Comparison of ENCODE assay signal across 8 cellular contexts in genomic region chr7:24756989-24757798, GRCh38. TPM values are rescaled to one million over a fixed set of nuclear protein-coding genes. Genes with fewer than 3 reads are reported as not detected.
A peak's percentile ranks its signal among the peaks of the same experiment; 100 is the strongest.
DNase-seq lines count a peak whose midpoint lies in the region; ATAC-seq, FAIRE-seq and TF ChIP-seq lines count a peak whose summit lies in the region.

GSDME (minus strand) TSS chr7:24757464; CDS start chr7:24749774, 7,690 bp downstream.

- TF ChIP-seq RAD21 in GM12878 (IDR thresholded peaks at IDR 0.05; ENCODE audit: insufficient read depth, low read depth, low read length): no peak

- TF ChIP-seq POLR2A in GM12878 (IDR thresholded peaks at IDR 0.05; ENCODE audit: low read depth, low read length): peak; percentile 60; the same call in 1 of the 2 replicates

- TF ChIP-seq EP300 in GM12878 (IDR thresholded peaks at IDR 0.05; ENCODE audit: borderline replicate concordance in 1 of 2, control insufficient read depth in 1 of 2, low read depth in 2 of 2, low read length in 2 of 2): no peak

- no TSS peak for BruUV-seq in GM12878 (replicated peaks; lab: Mats Ljungman, UMichigan)

- POLR2A ChIA-PET in BJ (lab: Charles Lee) (no interaction called here), GM12878 (lab: Charles Lee) (interaction anchor here (0.9 kb wide), 1 partner anchor 42 kb away, joined by 3 read pairs; no protein-coding TSS in a partner anchor)

- H2AFZ ChIP-seq in GM12878 (ENCODE audit: control insufficient read depth, low read depth, low read length): peak within 1 kb of the TSS; percentile 83

- SMC1A ChIA-PET in GM12878 (lab: Charles Lee; ENCODE audit: uncharacterized antibody, unreplicated experiment): interaction anchor here (0.8 to 3.0 kb wide), 8 partner anchors 13 to 350 kb away, joined by 3 to 21 read pairs (median 4); no protein-coding TSS in a partner anchor

- in situ Hi-C loops in GM12878 (cut with MboI): no loop called here

- H3K4me1 ChIP-seq in SJSA1 (replicated peaks) (peaks cover 23% of the 10 kb centered on the region), GM12878 (ENCODE audit: control insufficient read depth, insufficient read depth, low read length) (peaks cover 40% of the 10 kb centered on the region)

- H3K36me3 ChIP-seq in BJ (ENCODE audit: control insufficient read depth, insufficient read depth, low read length) (peaks cover 1% of the 10 kb centered on the region; the same call in 1 of the 2 replicates), SJSA1 (no peaks in the 10 kb centered on the region), GM12878 (ENCODE audit: control insufficient read depth in 2 of 2, insufficient read depth in 2 of 2, low read length in 1 of 2) (no peaks in the 10 kb centered on the region; a peak in 1 of 4 replicates)

- peak within 1 kb of the TSS; percentile 98 for H3K4me2 ChIP-seq in GM12878 (ENCODE audit: control insufficient read depth, insufficient read depth)

- 2% methylated on average over 50 of the region's 89 CpGs for WGBS in GM12878 (ENCODE audit: insufficient coverage, insufficient replicate concordance, low lambda C conversion rate, missing lambda C conversion rate)

- H4K20me1 ChIP-seq in GM12878 (ENCODE audit: control insufficient read depth, insufficient read depth): no peaks in the 10 kb centered on the region

- H3K27ac ChIP-seq in SJSA1: peak within 1 kb of the TSS; percentile 83
- peak within 1 kb of the TSS; percentile 93 for H3K27ac ChIP-seq in GM12878 (ENCODE audit: control insufficient read depth, insufficient read depth)

- peaks cover 47% of the 10 kb centered on the region for H3K79me2 ChIP-seq in GM12878 (ENCODE audit: control insufficient read depth, insufficient read depth, low read length)

- DNase-seq in BJ (ENCODE audit: low read depth) (no peak), SJSA1 (ENCODE audit: low read depth in 1 of 2, low spot score in 2 of 2) (peak; percentile 75), GM12878 (ENCODE audit: low read depth, low spot score) (no peak), hippocampal formation (lab: John Stamatoyannopoulos, UW) (peak; percentile 50 to 78), pulmonary artery endothelial cell (ENCODE audit: low read depth, low spot score) (no peak)

- no peaks in the 10 kb centered on the region for H3K27me3 ChIP-seq in BJ (ENCODE audit: control insufficient read depth, insufficient read depth, low read length)
- H3K27me3 ChIP-seq in SJSA1 (replicated peaks): no peaks in the 10 kb centered on the region
- H3K27me3 ChIP-seq in GM12878 (replicated peaks in 1 of 2; ENCODE audit: control insufficient read depth in 2 of 2, insufficient read depth in 2 of 2, low read length in 1 of 2): no peaks in the 10 kb centered on the region

- ATAC-seq in GM19023 (IDR thresholded peaks at IDR 0.05; ENCODE audit: unreplicated experiment) (peak; percentile 80), HG03103 (IDR thresholded peaks at IDR 0.05; ENCODE audit: low read depth, unreplicated experiment) (peak; percentile 62), GM12878 (peak; percentile 85), HG03565 (IDR thresholded peaks at IDR 0.05; ENCODE audit: unreplicated experiment) (no peak)

- RAD21 ChIA-PET in GM12878 (lab: Charles Lee; ENCODE audit: unreplicated experiment): interaction anchor here (1.1 kb wide), 1 partner anchor 38 kb away, joined by 4 read pairs; no protein-coding TSS in a partner anchor

- H3K9ac ChIP-seq in GM12878 (ENCODE audit: control insufficient read depth, insufficient read depth, low read length): peak within 1 kb of the TSS; percentile 75

- TF ChIP-seq CTCF in BJ (IDR thresholded peaks at IDR 0.05; ENCODE audit: insufficient read depth, low read depth, low read length) (no peak), GM12878 (IDR thresholded peaks at IDR 0.05 in 2 of 3, conservative IDR thresholded peaks at IDR 0.05 in 1 of 3; ENCODE audit: control insufficient read depth in 2 of 3, extremely low read depth in 1 of 3, insufficient read depth in 1 of 3, low read depth in 3 of 3, low read length in 3 of 3) (no peak)

- no peak for FAIRE-seq in GM12878 (lab: Jason Lieb, UNC)

- H3K4me3 ChIP-seq in BJ (ENCODE audit: low read depth, low read length) (peak within 1 kb of the TSS; percentile 73), SJSA1 (peak within 1 kb of the TSS; percentile 77), GM12878 (peak within 1 kb of the TSS; percentile 88)

- CTCF ChIA-PET in BJ (lab: Yijun Ruan, JAX) (interaction anchor here (1.2 to 2.9 kb wide), 3 partner anchors 13 to 55 kb away, joined by 3 to 9 read pairs (median 8); no protein-coding TSS in a partner anchor), GM12878 (lab: Yijun Ruan, JAX) (interaction anchor here (0.8 kb wide), 1 partner anchor 97 kb away, joined by 3 read pairs; no protein-coding TSS in a partner anchor)

- H3K9me3 ChIP-seq in SJSA1 (replicated peaks) (no peaks in the 10 kb centered on the region), GM12878 (replicated peaks; ENCODE audit: control insufficient read depth, insufficient read depth, low read length) (peaks cover 2% of the 10 kb centered on the region)

- intact Hi-C loops in GM12878 (cut with micrococcal nuclease; ENCODE audit: unreplicated experiment): loop anchor here (5.0 kb wide), 1 partner anchor 225 kb away; the partner anchor contains the start of gene OSBPL3

TF ChIP-seq in GM12878, 131 proteins besides CTCF, POLR2A, EP300 and RAD21 (continues in another document):
- TF ChIP-seq SMC3 (IDR thresholded peaks at IDR 0.05; ENCODE audit: borderline replicate concordance, low read length) (no peak), IKZF1 (conservative IDR thresholded peaks at IDR 0.05) (peak; percentile 41; the same call in 1 of the 2 replicates), ZNF687 (IDR thresholded peaks at IDR 0.05) (0 out of 2 replicates have a peak, but pooled peaks have one; percentile 48), TCF3 (IDR thresholded peaks at IDR 0.05; ENCODE audit: borderline replicate concordance, insufficient read depth, low read depth, low read length) (peak; percentile 36; the same call in 1 of the 2 replicates), CHD2 (IDR thresholded peaks at IDR 0.05; ENCODE audit: borderline replicate concordance, low read depth, low read length) (no peak), CBFB (IDR thresholded peaks at IDR 0.05; ENCODE audit: low read depth) (no peak), HDAC2 (IDR thresholded peaks at IDR 0.05) (no peak)

RNA-seq across cellular contexts. Expression of gene GSDME, which starts in this region (rescaled TPM):
- polyA plus RNA-seq in BJ (2011; rRNA removed) (44.3 and 47.2 TPM in 2 replicates), GM12878 (2011; rRNA removed) (19.7 and 23.7 TPM in 2 replicates), GM12878 (2014; fragmentation: Illumina TruSeq; extraction: Trizol) (141 and 143 TPM in 2 replicates), GM12878 (2014; fragmentation: Nextera tagmentation; extraction: Ambion mirVana) (10 to 100 TPM; 62.5 to 83.7 TPM), GM12878 (2014; rRNA removed) (128 and 141 TPM in 2 replicates), GM12878 (2016; fragmentation: Nextera tagmentation; extraction: Ambion mirVana) (100 to 1,000 TPM; 242 to 245 TPM)
- polyA minus RNA-seq in BJ (2011; rRNA and poly(A)+ RNA removed): 24.1 and 27.2 TPM in 2 replicates
- 7.9 and 12.9 TPM in 2 replicates for total RNA-seq in SJSA1 (2014; rRNA removed; shearing (Covaris generic))
- 50.8 and 52.0 TPM in 2 replicates for total RNA-seq in GM12878 (2013; cell fraction: nucleolus; rRNA removed)
- total RNA-seq in GM12878 (2014; rRNA removed) (140 and 149 TPM in 2 replicates), GM12878 (2014; rRNA removed; fragmentation: Illumina TruSeq; extraction: Trizol) (95.2 and 96.2 TPM in 2 replicates), GM12878 (2021) (114 and 116 TPM in 2 replicates), pulmonary artery endothelial cell (28.3 and 32.6 TPM in 2 replicates)
- 78.4 TPM for polyA plus RNA-seq in GM12878 (2011; ENCODE audit: low read depth)
- polyA plus RNA-seq in GM12878 (2011; cell fraction: cytosol; rRNA removed): 18.6 and 22.3 TPM in 2 replicates
- 30.2 and 33.1 TPM in 2 replicates for polyA plus RNA-seq in GM12878 (2011; cell fraction: nucleus; rRNA removed)
- 92.4 and 94.8 TPM in 2 replicates for polyA plus RNA-seq in GM12878 (2012)
- polyA minus RNA-seq in GM12878 (2011; rRNA and poly(A)+ RNA removed): 27.0 and 41.7 TPM in 2 replicates
- polyA minus RNA-seq in GM12878 (2011; cell fraction: cytosol; rRNA and poly(A)+ RNA removed): 6.1 and 7.5 TPM in 2 replicates
- polyA minus RNA-seq in GM12878 (2011; cell fraction: nucleus; rRNA and poly(A)+ RNA removed): 12.8 and 19.2 TPM in 2 replicates

Comparison
In these comparisons a context has a peak if more than half of its experiments do, and no peak if none do; other contexts are left out.
1. DNase-seq: peak in SJSA1 (2 of 2) and hippocampal formation (2 of 2); none in BJ (single experiment), GM12878 (single experiment) and pulmonary artery endothelial cell (single experiment).
2. Peak in every context shown above with its lines, with median percentiles within 50 percentile points of each other: H3K4me3 ChIP-seq.